Comparison of ENCODE assay signal across 1 cellular context in the genomic region with DNA sequence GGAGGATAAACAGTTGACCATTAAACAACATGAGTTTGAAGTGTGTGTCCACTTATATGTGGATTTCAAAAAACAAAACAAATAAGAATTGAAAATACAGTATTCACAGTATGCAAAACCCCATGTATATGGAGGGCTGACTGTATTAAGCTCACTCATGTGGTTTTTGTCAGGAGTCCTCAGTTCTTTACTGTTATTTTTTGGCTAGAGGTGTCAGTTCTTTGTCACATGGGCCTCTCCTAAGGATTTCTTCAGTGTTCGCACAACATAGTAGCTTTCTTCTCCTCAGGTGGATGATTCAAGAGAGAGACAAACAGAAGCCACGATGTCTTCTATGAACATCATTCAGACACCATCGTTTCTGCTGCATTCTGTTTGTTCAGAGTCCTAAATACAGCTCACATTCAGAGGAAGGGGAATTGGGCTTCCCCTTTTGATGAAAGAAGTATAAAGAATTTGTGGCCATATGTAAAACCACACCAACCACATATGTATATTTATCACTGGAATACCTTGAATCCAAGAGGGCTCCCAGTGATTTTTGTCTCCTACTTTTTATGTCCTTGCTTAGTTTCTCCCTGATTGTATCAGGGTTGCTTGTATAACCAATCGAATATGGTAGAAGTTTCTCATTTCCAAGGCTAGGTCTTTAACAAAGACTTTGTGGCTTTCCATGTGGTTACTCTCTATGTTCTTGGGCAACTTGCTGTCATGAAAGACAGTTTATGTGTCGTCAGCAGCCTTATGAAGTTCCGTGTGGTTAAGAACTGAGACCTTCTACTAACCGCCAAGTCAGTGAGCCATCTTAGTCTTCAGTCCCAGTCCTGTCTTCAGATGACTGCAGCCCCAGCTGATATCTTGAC.
TF ChIP-seq lines count a peak whose summit lies in the region.

No MANE protein-coding gene starts in this region.

TF ChIP-seq in GM12878, 131 proteins besides CTCF, POLR2A, EP300 and RAD21 (continues in another document):
- TF ChIP-seq RB1 (IDR thresholded peaks at IDR 0.05; ENCODE audit: borderline replicate concordance): no peak
- TF ChIP-seq, protein P1, sequence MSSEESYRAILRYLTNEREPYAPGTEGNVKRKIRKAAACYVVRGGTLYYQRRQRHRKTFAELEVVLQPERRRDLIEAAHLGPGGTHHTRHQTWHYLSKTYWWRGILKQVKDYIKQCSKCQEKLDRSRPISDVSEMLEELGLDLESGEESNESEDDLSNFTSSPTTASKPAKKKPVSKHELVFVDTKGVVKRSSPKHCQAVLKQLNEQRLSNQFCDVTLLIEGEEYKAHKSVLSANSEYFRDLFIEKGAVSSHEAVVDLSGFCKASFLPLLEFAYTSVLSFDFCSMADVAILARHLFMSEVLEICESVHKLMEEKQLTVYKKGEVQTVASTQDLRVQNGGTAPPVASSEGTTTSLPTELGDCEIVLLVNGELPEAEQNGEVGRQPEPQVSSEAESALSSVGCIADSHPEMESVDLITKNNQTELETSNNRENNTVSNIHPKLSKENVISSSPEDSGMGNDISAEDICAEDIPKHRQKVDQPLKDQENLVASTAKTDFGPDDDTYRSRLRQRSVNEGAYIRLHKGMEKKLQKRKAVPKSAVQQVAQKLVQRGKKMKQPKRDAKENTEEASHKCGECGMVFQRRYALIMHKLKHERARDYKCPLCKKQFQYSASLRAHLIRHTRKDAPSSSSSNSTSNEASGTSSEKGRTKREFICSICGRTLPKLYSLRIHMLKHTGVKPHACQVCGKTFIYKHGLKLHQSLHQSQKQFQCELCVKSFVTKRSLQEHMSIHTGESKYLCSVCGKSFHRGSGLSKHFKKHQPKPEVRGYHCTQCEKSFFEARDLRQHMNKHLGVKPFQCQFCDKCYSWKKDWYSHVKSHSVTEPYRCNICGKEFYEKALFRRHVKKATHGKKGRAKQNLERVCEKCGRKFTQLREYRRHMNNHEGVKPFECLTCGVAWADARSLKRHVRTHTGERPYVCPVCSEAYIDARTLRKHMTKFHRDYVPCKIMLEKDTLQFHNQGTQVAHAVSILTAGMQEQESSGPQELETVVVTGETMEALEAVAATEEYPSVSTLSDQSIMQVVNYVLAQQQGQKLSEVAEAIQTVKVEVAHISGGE (CRISPR knock-in tag; IDR thresholded peaks at IDR 0.05): no peak
- TF ChIP-seq SREBF2 (IDR thresholded peaks at IDR 0.05; ENCODE audit: low read length): no peak
- peak; percentile 98 for TF ChIP-seq CBFB (IDR thresholded peaks at IDR 0.05; ENCODE audit: low read depth)
- TF ChIP-seq NBN (IDR thresholded peaks at IDR 0.05): peak; percentile 79; the same call in 1 of the 2 replicates
- peak; percentile 96 for TF ChIP-seq MTA2 (IDR thresholded peaks at IDR 0.05; ENCODE audit: low read depth)
- TF ChIP-seq RELA (IDR thresholded peaks at IDR 0.05; ENCODE audit: borderline replicate concordance, partially characterized antibody): no peak
- TF ChIP-seq ATF7 (IDR thresholded peaks at IDR 0.05; ENCODE audit: low read depth): peak; percentile 86
- TF ChIP-seq SMAD1 (IDR thresholded peaks at IDR 0.05; ENCODE audit: low read depth, partially characterized antibody): no peak
- TF ChIP-seq, protein P2, sequence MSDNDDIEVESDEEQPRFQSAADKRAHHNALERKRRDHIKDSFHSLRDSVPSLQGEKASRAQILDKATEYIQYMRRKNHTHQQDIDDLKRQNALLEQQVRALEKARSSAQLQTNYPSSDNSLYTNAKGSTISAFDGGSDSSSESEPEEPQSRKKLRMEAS (IDR thresholded peaks at IDR 0.05; ENCODE audit: low read depth, low read length): no peak; the same call in 1 of the 2 replicates
- no peak; the same call in 1 of the 2 replicates for TF ChIP-seq USF2 (IDR thresholded peaks at IDR 0.05; ENCODE audit: borderline replicate concordance, low read depth, low read length)
- TF ChIP-seq PBX3 (IDR thresholded peaks at IDR 0.05; ENCODE audit: insufficient replicate concordance, low read depth, low read length): no peak
- no peak for TF ChIP-seq HDGF (IDR thresholded peaks at IDR 0.05)
- TF ChIP-seq, protein P3, sequence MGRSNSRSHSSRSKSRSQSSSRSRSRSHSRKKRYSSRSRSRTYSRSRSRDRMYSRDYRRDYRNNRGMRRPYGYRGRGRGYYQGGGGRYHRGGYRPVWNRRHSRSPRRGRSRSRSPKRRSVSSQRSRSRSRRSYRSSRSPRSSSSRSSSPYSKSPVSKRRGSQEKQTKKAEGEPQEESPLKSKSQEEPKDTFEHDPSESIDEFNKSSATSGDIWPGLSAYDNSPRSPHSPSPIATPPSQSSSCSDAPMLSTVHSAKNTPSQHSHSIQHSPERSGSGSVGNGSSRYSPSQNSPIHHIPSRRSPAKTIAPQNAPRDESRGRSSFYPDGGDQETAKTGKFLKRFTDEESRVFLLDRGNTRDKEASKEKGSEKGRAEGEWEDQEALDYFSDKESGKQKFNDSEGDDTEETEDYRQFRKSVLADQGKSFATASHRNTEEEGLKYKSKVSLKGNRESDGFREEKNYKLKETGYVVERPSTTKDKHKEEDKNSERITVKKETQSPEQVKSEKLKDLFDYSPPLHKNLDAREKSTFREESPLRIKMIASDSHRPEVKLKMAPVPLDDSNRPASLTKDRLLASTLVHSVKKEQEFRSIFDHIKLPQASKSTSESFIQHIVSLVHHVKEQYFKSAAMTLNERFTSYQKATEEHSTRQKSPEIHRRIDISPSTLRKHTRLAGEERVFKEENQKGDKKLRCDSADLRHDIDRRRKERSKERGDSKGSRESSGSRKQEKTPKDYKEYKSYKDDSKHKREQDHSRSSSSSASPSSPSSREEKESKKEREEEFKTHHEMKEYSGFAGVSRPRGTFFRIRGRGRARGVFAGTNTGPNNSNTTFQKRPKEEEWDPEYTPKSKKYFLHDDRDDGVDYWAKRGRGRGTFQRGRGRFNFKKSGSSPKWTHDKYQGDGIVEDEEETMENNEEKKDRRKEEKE (IDR thresholded peaks at IDR 0.05): no peak
- TF ChIP-seq PML (IDR thresholded peaks at IDR 0.05; ENCODE audit: low read length): peak; percentile 18; the same call in 1 of the 2 replicates
- TF ChIP-seq E2F8 (IDR thresholded peaks at IDR 0.05; ENCODE audit: low read depth, partially characterized antibody): peak; percentile 12
- peak; percentile 63; the same call in 1 of the 3 replicates for TF ChIP-seq POU2F2 (IDR thresholded peaks at IDR 0.05; ENCODE audit: borderline replicate concordance, low read depth, low read length)
- no peak for TF ChIP-seq RFX5 (IDR thresholded peaks at IDR 0.05; ENCODE audit: low read depth, low read length)
- TF ChIP-seq, protein P4, sequence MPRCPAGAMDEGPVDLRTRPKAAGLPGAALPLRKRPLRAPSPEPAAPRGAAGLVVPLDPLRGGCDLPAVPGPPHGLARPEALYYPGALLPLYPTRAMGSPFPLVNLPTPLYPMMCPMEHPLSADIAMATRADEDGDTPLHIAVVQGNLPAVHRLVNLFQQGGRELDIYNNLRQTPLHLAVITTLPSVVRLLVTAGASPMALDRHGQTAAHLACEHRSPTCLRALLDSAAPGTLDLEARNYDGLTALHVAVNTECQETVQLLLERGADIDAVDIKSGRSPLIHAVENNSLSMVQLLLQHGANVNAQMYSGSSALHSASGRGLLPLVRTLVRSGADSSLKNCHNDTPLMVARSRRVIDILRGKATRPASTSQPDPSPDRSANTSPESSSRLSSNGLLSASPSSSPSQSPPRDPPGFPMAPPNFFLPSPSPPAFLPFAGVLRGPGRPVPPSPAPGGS (IDR thresholded peaks at IDR 0.05; ENCODE audit: borderline replicate concordance, insufficient read depth, low read depth, low read length, poor library complexity, severe bottlenecking): no peak
- TF ChIP-seq, protein P5, sequence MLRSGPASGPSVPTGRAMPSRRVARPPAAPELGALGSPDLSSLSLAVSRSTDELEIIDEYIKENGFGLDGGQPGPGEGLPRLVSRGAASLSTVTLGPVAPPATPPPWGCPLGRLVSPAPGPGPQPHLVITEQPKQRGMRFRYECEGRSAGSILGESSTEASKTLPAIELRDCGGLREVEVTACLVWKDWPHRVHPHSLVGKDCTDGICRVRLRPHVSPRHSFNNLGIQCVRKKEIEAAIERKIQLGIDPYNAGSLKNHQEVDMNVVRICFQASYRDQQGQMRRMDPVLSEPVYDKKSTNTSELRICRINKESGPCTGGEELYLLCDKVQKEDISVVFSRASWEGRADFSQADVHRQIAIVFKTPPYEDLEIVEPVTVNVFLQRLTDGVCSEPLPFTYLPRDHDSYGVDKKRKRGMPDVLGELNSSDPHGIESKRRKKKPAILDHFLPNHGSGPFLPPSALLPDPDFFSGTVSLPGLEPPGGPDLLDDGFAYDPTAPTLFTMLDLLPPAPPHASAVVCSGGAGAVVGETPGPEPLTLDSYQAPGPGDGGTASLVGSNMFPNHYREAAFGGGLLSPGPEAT (IDR thresholded peaks at IDR 0.05; ENCODE audit: low read depth): peak; percentile 92
- TF ChIP-seq PAX8 (IDR thresholded peaks at IDR 0.05): no peak
- TF ChIP-seq RUNX3 (IDR thresholded peaks at IDR 0.05; ENCODE audit: low read length): peak; percentile 100
- TF ChIP-seq NKRF (conservative IDR thresholded peaks at IDR 0.05): no peak
- TF ChIP-seq SMARCA5 (IDR thresholded peaks at IDR 0.05): no peak
- TF ChIP-seq ATF2 (IDR thresholded peaks at IDR 0.05; ENCODE audit: low read length): peak; percentile 90
- 0 out of 2 replicates have a peak, but pooled peaks have one; percentile 37 for TF ChIP-seq MEF2A (IDR thresholded peaks at IDR 0.05; ENCODE audit: insufficient read depth, low read depth, low read length)
- TF ChIP-seq KDM1A (IDR thresholded peaks at IDR 0.05; ENCODE audit: borderline replicate concordance): no peak
- peak; percentile 83 for TF ChIP-seq NR2F1 (conservative IDR thresholded peaks at IDR 0.05)
- peak; percentile 82 for TF ChIP-seq TBL1XR1 (IDR thresholded peaks at IDR 0.05; ENCODE audit: low read depth, low read length)
- TF ChIP-seq HSF1 (IDR thresholded peaks at IDR 0.05; ENCODE audit: low read depth, low read length): no peak
- TF ChIP-seq SUZ12 (IDR thresholded peaks at IDR 0.05; ENCODE audit: unreplicated experiment): no peak
- peak; percentile 66; the same call in 1 of the 2 replicates for TF ChIP-seq MYB (IDR thresholded peaks at IDR 0.05; ENCODE audit: borderline replicate concordance, low read depth, low read length)
